ENCODE assay signal across 26 cellular contexts in genomic region chr2:238302751-238303150, GRCh38.
"Had no signal": no experiment of that assay in that cellular context is flagged by ENCODE, and none has a peak within 500 bp of the region (broad histone marks: within the 10 kb centered on the region; RNA-seq: fewer than 3 reads in every experiment).

No MANE protein-coding gene starts in this region.

- H3K4me3 Mint-ChIP-seq: activated CD8-positive, alpha-beta T cell treated with anti-CD3 and anti-CD28 coated beads, Interleukin-2, amount 10 ng/mL, durations not matched to agents 7 days and 5 days; activated naive CD8-positive, alpha-beta T cell; activated T-cell treated with anti-CD3 and anti-CD28 coated beads, Interleukin-2, amount 50 U/mL, for 24 hours; activated T-helper 1 cell treated with anti-CD3 and anti-CD28 coated beads, Interleukin-12 subunit alpha, Interleukin-12 subunit beta, Interleukin-2, Interleukin-4 antibody, amounts not matched to agents 30 ng/mL and 10 ng/mL and 1 ng/mL, durations not matched to agents 14 hours and 24 hours and 36 hours; brain had no signal

- H3K27ac ChIP-seq: SJCRH30 had no signal

- H3K4me1 Mint-ChIP-seq: brain had no signal

- H3K9me3 ChIP-seq: SJCRH30, SK-N-SH had no signal

- H3K27ac Mint-ChIP-seq: activated CD8-positive, alpha-beta T cell treated with anti-CD3 and anti-CD28 coated beads, Interleukin-2, amount 10 ng/mL, durations not matched to agents 7 days and 5 days; activated naive CD8-positive, alpha-beta T cell; activated T-cell treated with anti-CD3 and anti-CD28 coated beads, Interleukin-2, amount 50 U/mL, for 24 hours; activated T-helper 1 cell treated with anti-CD3 and anti-CD28 coated beads, Interleukin-12 subunit alpha, Interleukin-12 subunit beta, Interleukin-2, Interleukin-4 antibody, amounts not matched to agents 30 ng/mL and 10 ng/mL and 1 ng/mL, durations not matched to agents 14 hours and 24 hours and 36 hours; brain had no signal

- ATAC-seq: activated CD8-positive, alpha-beta T cell treated with anti-CD3 and anti-CD28 coated beads, Interleukin-2, amount 10 ng/mL, durations not matched to agents 7 days and 5 days; Panc1; Right ventricle myocardium inferior had no signal

- H3K4me3 ChIP-seq: SJCRH30 had no signal

- H3K36me3 Mint-ChIP-seq: activated naive CD8-positive, alpha-beta T cell; brain had no signal

- H3K4me1 ChIP-seq: SJCRH30 had no signal

- DNase-seq: activated CD4-positive, alpha-beta T cell treated with anti-CD3 and anti-CD28 coated beads for 48 hours; activated CD4-positive, alpha-beta T cell treated with anti-CD3 and anti-CD28 coated beads, Interleukin-2, amount 50 U/mL, for 4 hours; activated CD4-positive, CD25-positive, alpha-beta regulatory T cell treated with anti-CD3 and anti-CD28 coated beads, Interleukin-2, amount 50 U/mL, for 72 hours; activated CD8-positive, alpha-beta T cell treated with anti-CD3 and anti-CD28 coated beads, Interleukin-2, amount 10 ng/mL, durations not matched to agents 7 days and 5 days; activated effector memory CD4-positive, alpha-beta T cell treated with Interleukin-2 at 50 U/mL for 16 hours; activated naive CD4-positive, alpha-beta T cell; activated T-cell treated with anti-CD3 and anti-CD28 coated beads, Interleukin-2, amount 50 U/mL, for 24 hours; amygdala; MM.1S; NCI-H1105; NCI-H1436; NCI-H1694 treated with DMSO at 0.1 percent for 48 hours; NCI-H2029 treated with DMSO at 0.1 percent for 48 hours; NCI-H510A treated with DMSO at 0.1 percent for 48 hours; NCI-H69; NK-92 treated with Interleukin-12 subunit alpha and Interleukin-12 subunit beta, amount 100 ng/mL, for 24 hours; OCI-M1; RPMI8226; SJCRH30; SK-N-SH; T-helper 1 cell had no signal

- H3K36me3 ChIP-seq: SJCRH30 had no signal

- H3K9me3 Mint-ChIP-seq: activated T-cell treated with anti-CD3 and anti-CD28 coated beads, Interleukin-2, amount 50 U/mL, for 24 hours; activated T-helper 1 cell treated with anti-CD3 and anti-CD28 coated beads, Interleukin-12 subunit alpha, Interleukin-12 subunit beta, Interleukin-2, Interleukin-4 antibody, amounts not matched to agents 30 ng/mL and 10 ng/mL and 1 ng/mL, durations not matched to agents 14 hours and 24 hours and 36 hours had no signal
